Comparison of ENCODE assay signal across 23 cellular contexts in the genomic region with DNA sequence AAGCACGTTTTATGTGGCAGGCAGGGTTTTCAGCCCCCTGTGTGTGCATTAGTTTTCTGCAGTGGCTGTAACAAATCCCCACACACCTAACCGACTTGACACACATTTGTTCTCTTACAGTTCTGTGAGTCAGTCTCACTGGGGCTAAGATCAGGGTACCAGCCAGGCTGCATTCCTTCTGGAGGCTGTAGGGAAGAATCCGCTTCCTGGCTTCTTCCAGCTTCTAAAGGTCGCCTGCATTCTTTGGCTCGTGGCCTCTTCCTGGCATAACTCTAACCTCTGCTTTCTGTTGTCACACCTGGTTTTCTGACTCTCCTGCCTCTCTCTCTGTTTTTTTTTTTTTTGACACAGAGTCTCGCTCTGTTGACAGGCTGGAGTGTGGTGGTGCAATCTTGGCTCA. TPM values are rescaled to one million over a fixed set of nuclear protein-coding genes. Genes with fewer than 3 reads are reported as not detected.
DNase-seq lines count a peak whose midpoint lies in the region; ATAC-seq and TF ChIP-seq lines count a peak whose summit lies in the region.
"Had no signal": no experiment of that assay in that cellular context is flagged by ENCODE, and none has a peak within 500 bp of the region (broad histone marks: within the 10 kb centered on the region; RNA-seq: fewer than 3 reads in every experiment).

No MANE protein-coding gene starts in this region.

- H3K4me3 Mint-ChIP-seq in GM23338 (no peak overlapping the region), osteocyte (ENCODE audit: unreplicated experiment) (no peak overlapping the region)
- H3K4me3 Mint-ChIP-seq: CD14-positive monocyte; CD4-positive, alpha-beta memory T cell; CD4-positive, CD25-positive, alpha-beta regulatory T cell; CD8-positive, alpha-beta memory T cell had no signal

- no peak overlapping the region for H3K9ac ChIP-seq in PC-3 (ENCODE audit: low read length)
- H3K9ac ChIP-seq: BLaER1 had no signal

- H3F3A ChIP-seq in GM23338 (replicated peaks; ENCODE audit: low read depth) (no peaks in the 10 kb centered on the region), PC-3 (ENCODE audit: low read length, unreplicated experiment) (no peaks in the 10 kb centered on the region)

- H3K27me3 ChIP-seq in GM23338 (ENCODE audit: insufficient read depth) (no peaks in the 10 kb centered on the region), PC-3 (ENCODE audit: low read length) (no peaks in the 10 kb centered on the region)
- H3K27me3 ChIP-seq: BE2C, BLaER1 had no signal

- H3K4me1 ChIP-seq in GM23338 (ENCODE audit: insufficient read depth) (no peaks in the 10 kb centered on the region), PC-3 (ENCODE audit: insufficient read depth, low read length) (no peaks in the 10 kb centered on the region)
- H3K4me1 ChIP-seq: A549, BE2C, BLaER1 had no signal

- no peaks in the 10 kb centered on the region for H3K79me2 ChIP-seq in GM23338 (replicated peaks; ENCODE audit: insufficient read depth)
- no peaks in the 10 kb centered on the region for H3K79me2 ChIP-seq in PC-3 (ENCODE audit: low read length)

- H3K36me3 Mint-ChIP-seq in GM23338 (ENCODE audit: low read depth) (no peaks in the 10 kb centered on the region), osteocyte (ENCODE audit: unreplicated experiment) (no peaks in the 10 kb centered on the region)
- H3K36me3 Mint-ChIP-seq: CD14-positive monocyte; CD4-positive, alpha-beta memory T cell; CD4-positive, CD25-positive, alpha-beta regulatory T cell; CD8-positive, alpha-beta memory T cell had no signal

- H3K27ac Mint-ChIP-seq in GM23338: no peak overlapping the region
- H3K27ac Mint-ChIP-seq in osteocyte (ENCODE audit: unreplicated experiment): no peak overlapping the region
- H3K27ac Mint-ChIP-seq: CD14-positive monocyte; CD4-positive, alpha-beta memory T cell; CD4-positive, CD25-positive, alpha-beta regulatory T cell; CD8-positive, alpha-beta memory T cell had no signal

- H2AFZ ChIP-seq in GM23338: no peak overlapping the region
- H2AFZ ChIP-seq in PC-3 (ENCODE audit: low read length): no peak overlapping the region

- H3K36me3 ChIP-seq in GM23338 (ENCODE audit: insufficient read depth) (no peaks in the 10 kb centered on the region), PC-3 (ENCODE audit: low read depth, low read length) (no peaks in the 10 kb centered on the region)
- H3K36me3 ChIP-seq: BE2C, BLaER1 had no signal

- no peaks in the 10 kb centered on the region for H4K20me1 ChIP-seq in GM23338 (replicated peaks; ENCODE audit: insufficient read depth)
- H4K20me1 ChIP-seq in PC-3 (ENCODE audit: low read length): no peaks in the 10 kb centered on the region
- H4K20me1 ChIP-seq: BLaER1 had no signal

- TF ChIP-seq CTCF in GM23338 (conservative IDR thresholded peaks at IDR 0.05; ENCODE audit: low read depth in 2 of 2) (no peak), PC-3 (conservative IDR thresholded peaks at IDR 0.05; ENCODE audit: low read depth, low read length) (no peak), osteocyte (IDR thresholded peaks at IDR 0.05) (no peak)

- H3K4me2 ChIP-seq in GM23338 (no peak overlapping the region), PC-3 (ENCODE audit: low read length) (no peak overlapping the region)
- H3K4me2 ChIP-seq: A549, BLaER1 had no signal

- H3K9me2 ChIP-seq in GM23338 (ENCODE audit: insufficient read depth): peaks cover 8% of the 10 kb centered on the region; the same call in 1 of the 2 replicates
- H3K9me2 ChIP-seq in PC-3 (replicated peaks; ENCODE audit: low read length): no peaks in the 10 kb centered on the region

- H3K4me3 ChIP-seq in GM23338: no peak overlapping the region
- no peak overlapping the region for H3K4me3 ChIP-seq in PC-3 (ENCODE audit: low read length)
- H3K4me3 ChIP-seq: A549, BLaER1 had no signal

- POLR2A ChIA-PET in PC-3 (lab: Charles Lee; ENCODE audit: unreplicated experiment): no interaction called here

- BruUV-seq in PC-3 (replicated peaks; lab: Mats Ljungman, UMichigan): no TSS peak

- peak; percentile 20 for DNase-seq in GM23338 (ENCODE audit: low spot score)
- peak; percentile 2 for DNase-seq in PC-3
- DNase-seq in osteocyte (ENCODE audit: extremely low spot score, unreplicated experiment): peak; percentile 36
- no peak for DNase-seq in DMS79 (lab: John Stamatoyannopoulos, UW)
- no peak for DNase-seq in NCI-H226
- DNase-seq: BE2C; C1 segment of cervical spinal cord; CD4-positive, alpha-beta memory T cell; CD4-positive, CD25-positive, alpha-beta regulatory T cell; CD8-positive, alpha-beta memory T cell; COR-L47; DMS 273 treated with DMSO at 0.1 percent for 48 hours; DMS153; DMS53; DMS79 treated with DMSO at 0.1 percent for 48 hours; GF-D8 had no signal

- CTCF ChIA-PET in PC-3 (lab: Charles Lee): no interaction called here

- intact Hi-C loops in PC-3 (cut with micrococcal nuclease): no loop called here

- no peaks in the 10 kb centered on the region for H3K9me3 ChIP-seq in PC-3 (ENCODE audit: low read length)
- H3K9me3 ChIP-seq: BE2C had no signal

- H3K27me3 Mint-ChIP-seq in GM23338 (ENCODE audit: insufficient read depth, low read depth, poor library complexity) (peaks cover 9% of the 10 kb centered on the region), osteocyte (ENCODE audit: unreplicated experiment) (peaks cover 3% of the 10 kb centered on the region)

- H3K4me1 Mint-ChIP-seq in GM23338: no peaks in the 10 kb centered on the region
- no peaks in the 10 kb centered on the region for H3K4me1 Mint-ChIP-seq in osteocyte (ENCODE audit: unreplicated experiment)
- H3K4me1 Mint-ChIP-seq: CD14-positive monocyte; CD4-positive, alpha-beta memory T cell; CD4-positive, CD25-positive, alpha-beta regulatory T cell; CD8-positive, alpha-beta memory T cell had no signal

- ATAC-seq in GM23338: no peak
- no peak for ATAC-seq in PC-3
- no peak for ATAC-seq in HG03460 (IDR thresholded peaks at IDR 0.05; ENCODE audit: unreplicated experiment)
- ATAC-seq: A549 had no signal

- H3K27ac ChIP-seq in GM23338 (ENCODE audit: low read depth) (no peak overlapping the region), PC-3 (ENCODE audit: low read length) (no peak overlapping the region)
- H3K27ac ChIP-seq: 22Rv1, A549, BLaER1 had no signal

- H3K9me3 Mint-ChIP-seq in GM23338: peaks cover 11% of the 10 kb centered on the region; the same call in 2 of the 3 replicates
- no peaks in the 10 kb centered on the region for H3K9me3 Mint-ChIP-seq in osteocyte (ENCODE audit: unreplicated experiment)
- H3K9me3 Mint-ChIP-seq: CD4-positive, alpha-beta memory T cell had no signal

TF ChIP-seq in GM23338, 12 proteins besides CTCF, POLR2A, EP300 and RAD21 (continues in another document):
- TF ChIP-seq, protein P1, sequence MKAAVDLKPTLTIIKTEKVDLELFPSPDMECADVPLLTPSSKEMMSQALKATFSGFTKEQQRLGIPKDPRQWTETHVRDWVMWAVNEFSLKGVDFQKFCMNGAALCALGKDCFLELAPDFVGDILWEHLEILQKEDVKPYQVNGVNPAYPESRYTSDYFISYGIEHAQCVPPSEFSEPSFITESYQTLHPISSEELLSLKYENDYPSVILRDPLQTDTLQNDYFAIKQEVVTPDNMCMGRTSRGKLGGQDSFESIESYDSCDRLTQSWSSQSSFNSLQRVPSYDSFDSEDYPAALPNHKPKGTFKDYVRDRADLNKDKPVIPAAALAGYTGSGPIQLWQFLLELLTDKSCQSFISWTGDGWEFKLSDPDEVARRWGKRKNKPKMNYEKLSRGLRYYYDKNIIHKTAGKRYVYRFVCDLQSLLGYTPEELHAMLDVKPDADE (IDR thresholded peaks at IDR 0.05): no peak
- TF ChIP-seq ZNF331 (CRISPR knock-in tag; IDR thresholded peaks at IDR 0.05; ENCODE audit: low read depth): no peak
- TF ChIP-seq STAT1 (IDR thresholded peaks at IDR 0.05; ENCODE audit: unreplicated experiment): no peak
- TF ChIP-seq EZH2 (IDR thresholded peaks at IDR 0.05; ENCODE audit: low read depth, unreplicated experiment): no peak

RNA-seq across cellular contexts. Expression of a gene that starts 6.4 kb away (rescaled TPM):
- not detected in 2 replicates for total RNA-seq in GM23338 (2014; rRNA removed; shearing (Covaris generic))
- not detected in 2 replicates for polyA plus RNA-seq in GM23338 (2016; fragmentation: Nextera tagmentation; extraction: Ambion mirVana)
- not detected in 2 replicates for total RNA-seq in PC-3 (2014; rRNA removed)
- not detected in 2 replicates for total RNA-seq in osteocyte
- total RNA-seq: A172; CD4-positive, alpha-beta memory T cell; CD4-positive, CD25-positive, alpha-beta regulatory T cell; CD8-positive, alpha-beta memory T cell had no signal
- polyA plus RNA-seq: A549; AG04450; CD14-positive monocyte; CD4-positive, alpha-beta memory T cell; CD4-positive, CD25-positive, alpha-beta regulatory T cell; CD8-positive, alpha-beta memory T cell had no signal

RNA-seq across cellular contexts. Expression of a gene that starts 8.9 kb away (rescaled TPM):
- total RNA-seq in GM23338 (2014; rRNA removed; shearing (Covaris generic)): not detected in 2 replicates
- not detected in 2 replicates for polyA plus RNA-seq in GM23338 (2016; fragmentation: Nextera tagmentation; extraction: Ambion mirVana)
- total RNA-seq in PC-3 (2014; rRNA removed): not detected in 2 replicates
- total RNA-seq in osteocyte: not detected in 2 replicates
- total RNA-seq: A172; CD4-positive, alpha-beta memory T cell; CD4-positive, CD25-positive, alpha-beta regulatory T cell; CD8-positive, alpha-beta memory T cell had no signal
- polyA plus RNA-seq: A549; AG04450; CD14-positive monocyte; CD4-positive, alpha-beta memory T cell; CD4-positive, CD25-positive, alpha-beta regulatory T cell; CD8-positive, alpha-beta memory T cell had no signal

RNA-seq across cellular contexts. Expression of a gene that starts 43.0 kb away (rescaled TPM):
- total RNA-seq in GM23338 (2014; rRNA removed; shearing (Covaris generic)): not detected in 2 replicates
- not detected in 2 replicates for polyA plus RNA-seq in GM23338 (2016; fragmentation: Nextera tagmentation; extraction: Ambion mirVana)
- total RNA-seq in PC-3 (2014; rRNA removed) (not detected in 2 replicates), osteocyte (not detected in 2 replicates)
- total RNA-seq: A172; CD4-positive, alpha-beta memory T cell; CD8-positive, alpha-beta memory T cell had no signal
- polyA plus RNA-seq: A549; AG04450; CD4-positive, alpha-beta memory T cell; CD4-positive, CD25-positive, alpha-beta regulatory T cell; CD8-positive, alpha-beta memory T cell had no signal

Comparison
In these comparisons a context has a peak if more than half of its experiments do, and no peak if none do; other contexts are left out.
1. DNase-seq: peak in GM23338 (single experiment), PC-3 (single experiment) and osteocyte (single experiment); none in DMS79 (single experiment) and NCI-H226 (single experiment).